ENCODE assay signal across 27 cellular contexts in genomic region chr18:51997129-51997528, GRCh38.
"Had no signal": no experiment of that assay in that cellular context is flagged by ENCODE, and none has a peak within 500 bp of the region (broad histone marks: within the 10 kb centered on the region; RNA-seq: fewer than 3 reads in every experiment).

No MANE protein-coding gene starts in this region.

- H3K9me3 ChIP-seq: neutrophil, pancreas, prostate gland, right lobe of liver, sigmoid colon, thoracic aorta, thyroid gland, tibial nerve, upper lobe of left lung, uterus had no signal

- DNase-seq: naive thymus-derived CD8-positive, alpha-beta T cell; nephron progenitor cell; nucleus accumbens; pancreas; right cardiac atrium; right lobe of liver; sigmoid colon; small intestine; stimulated activated CD4-positive, alpha-beta T cell treated with anti-CD3 and anti-CD28 coated beads, Interleukin-15, amount 100 ng/mL, for 24 hours; stimulated activated CD4-positive, alpha-beta T cell treated with anti-CD3 and anti-CD28 coated beads, Interleukin-2, amount 100 ng/mL, for 24 hours; stimulated activated CD4-positive, alpha-beta T cell treated with anti-CD3 and anti-CD28 coated beads, Interleukin-2, amount 100 ng/mL, for 48 hours; stimulated activated CD4-positive, alpha-beta T cell treated with anti-CD3 and anti-CD28 coated beads, Interleukin-4, amount 100 ng/mL, for 24 hours; stimulated activated naive B cell treated with anti-CD40 and anti-IgM and Interleukin-4, amounts not matched to agents 10 μg/mL and 1 μg/mL and 100 μg/mL, for 72 hours; stimulated activated naive CD4-positive, alpha-beta T cell treated with Interleukin-2 at 50 U/mL for 16 hours; stomach; thyroid gland; trophoblast cell; uterus had no signal

- H3K36me3 Mint-ChIP-seq: naive thymus-derived CD8-positive, alpha-beta T cell; natural killer cell treated with Interleukin-12 subunit alpha and Interleukin-12 subunit beta and Interleukin-15 and Interleukin-18, amount 100 ng/mL, for 72 hours; stimulated activated effector memory CD8-positive, alpha-beta T cell treated with anti-CD3 and anti-CD28 coated beads, Interleukin-12 subunit alpha, Interleukin-12 subunit beta, amount 100 ng/mL, for 72 hours; stimulated activated naive B cell treated with anti-CD40 and anti-IgM and Interleukin-4, amounts not matched to agents 10 μg/mL and 1 μg/mL and 100 μg/mL, for 72 hours had no signal

- ATAC-seq: naive thymus-derived CD8-positive, alpha-beta T cell; natural killer cell treated with Interleukin-12 subunit alpha and Interleukin-12 subunit beta and Interleukin-15 and Interleukin-18, amount 100 ng/mL, for 72 hours; pancreas; right cardiac atrium; right lobe of liver; stimulated activated effector memory CD8-positive, alpha-beta T cell treated with anti-CD3 and anti-CD28 coated beads, Interleukin-12 subunit alpha, Interleukin-12 subunit beta, amount 100 ng/mL, for 72 hours; stimulated activated naive B cell treated with anti-CD40 and anti-IgM and Interleukin-4, amounts not matched to agents 10 μg/mL and 1 μg/mL and 100 μg/mL, for 72 hours had no signal

- H3K4me3 ChIP-seq: pancreas, prostate gland, right lobe of liver, sigmoid colon, stomach, thoracic aorta, thyroid gland, tibial nerve, upper lobe of left lung, uterus had no signal

- H3K36me3 ChIP-seq: neutrophil, pancreas, prostate gland, right lobe of liver, sigmoid colon, stomach, thoracic aorta, thyroid gland, tibial nerve, upper lobe of left lung, uterus had no signal

- H3K27ac Mint-ChIP-seq: naive thymus-derived CD8-positive, alpha-beta T cell; natural killer cell treated with Interleukin-12 subunit alpha and Interleukin-12 subunit beta and Interleukin-15 and Interleukin-18, amount 100 ng/mL, for 72 hours; nephron progenitor cell; stimulated activated effector memory CD8-positive, alpha-beta T cell treated with anti-CD3 and anti-CD28 coated beads, Interleukin-12 subunit alpha, Interleukin-12 subunit beta, amount 100 ng/mL, for 72 hours; stimulated activated naive B cell treated with anti-CD40 and anti-IgM and Interleukin-4, amounts not matched to agents 10 μg/mL and 1 μg/mL and 100 μg/mL, for 72 hours; stimulated activated naive CD8-positive, alpha-beta T cell treated with anti-CD3 and anti-CD28 coated beads, Interleukin-15, Interleukin-2, amounts not matched to agents 100 ng/mL and 50 ng/mL, for 24 hours had no signal

- H3K4me1 ChIP-seq: pancreas, prostate gland, right lobe of liver, sigmoid colon, stomach, thyroid gland, tibial nerve, uterus had no signal

- H3K9me3 Mint-ChIP-seq: nephron progenitor cell; neural crest cell; stimulated activated effector memory CD8-positive, alpha-beta T cell treated with anti-CD3 and anti-CD28 coated beads, Interleukin-12 subunit alpha, Interleukin-12 subunit beta, amount 100 ng/mL, for 72 hours; stimulated activated naive CD8-positive, alpha-beta T cell treated with anti-CD3 and anti-CD28 coated beads, Interleukin-15, Interleukin-2, amounts not matched to agents 100 ng/mL and 50 ng/mL, for 24 hours had no signal

- H3K4me3 Mint-ChIP-seq: naive thymus-derived CD8-positive, alpha-beta T cell; natural killer cell treated with Interleukin-12 subunit alpha and Interleukin-12 subunit beta and Interleukin-15 and Interleukin-18, amount 100 ng/mL, for 72 hours; nephron progenitor cell; neural crest cell; stimulated activated effector memory CD8-positive, alpha-beta T cell treated with anti-CD3 and anti-CD28 coated beads, Interleukin-12 subunit alpha, Interleukin-12 subunit beta, amount 100 ng/mL, for 72 hours; stimulated activated naive B cell treated with anti-CD40 and anti-IgM and Interleukin-4, amounts not matched to agents 10 μg/mL and 1 μg/mL and 100 μg/mL, for 72 hours; stimulated activated naive CD8-positive, alpha-beta T cell treated with anti-CD3 and anti-CD28 coated beads, Interleukin-15, Interleukin-2, amounts not matched to agents 100 ng/mL and 50 ng/mL, for 24 hours had no signal

- H3K27me3 ChIP-seq: neutrophil, pancreas, right lobe of liver, sigmoid colon, stomach, thyroid gland, tibial nerve, upper lobe of left lung, uterus had no signal

- H3K4me1 Mint-ChIP-seq: naive thymus-derived CD8-positive, alpha-beta T cell; nephron progenitor cell; neural crest cell; stimulated activated effector memory CD8-positive, alpha-beta T cell treated with anti-CD3 and anti-CD28 coated beads, Interleukin-12 subunit alpha, Interleukin-12 subunit beta, amount 100 ng/mL, for 72 hours; stimulated activated naive B cell treated with anti-CD40 and anti-IgM and Interleukin-4, amounts not matched to agents 10 μg/mL and 1 μg/mL and 100 μg/mL, for 72 hours had no signal

- H3K27me3 Mint-ChIP-seq: natural killer cell treated with Interleukin-12 subunit alpha and Interleukin-12 subunit beta and Interleukin-15 and Interleukin-18, amount 100 ng/mL, for 72 hours; stimulated activated naive B cell treated with anti-CD40 and anti-IgM and Interleukin-4, amounts not matched to agents 10 μg/mL and 1 μg/mL and 100 μg/mL, for 72 hours; stimulated activated naive CD8-positive, alpha-beta T cell treated with anti-CD3 and anti-CD28 coated beads, Interleukin-15, Interleukin-2, amounts not matched to agents 100 ng/mL and 50 ng/mL, for 24 hours had no signal

- H3K27ac ChIP-seq: neutrophil, pancreas, prostate gland, right lobe of liver, sigmoid colon, stomach, thoracic aorta, thyroid gland, tibial nerve, upper lobe of left lung, uterus had no signal
